22 cellular contexts compared by ENCODE assay signal in the genomic region with DNA sequence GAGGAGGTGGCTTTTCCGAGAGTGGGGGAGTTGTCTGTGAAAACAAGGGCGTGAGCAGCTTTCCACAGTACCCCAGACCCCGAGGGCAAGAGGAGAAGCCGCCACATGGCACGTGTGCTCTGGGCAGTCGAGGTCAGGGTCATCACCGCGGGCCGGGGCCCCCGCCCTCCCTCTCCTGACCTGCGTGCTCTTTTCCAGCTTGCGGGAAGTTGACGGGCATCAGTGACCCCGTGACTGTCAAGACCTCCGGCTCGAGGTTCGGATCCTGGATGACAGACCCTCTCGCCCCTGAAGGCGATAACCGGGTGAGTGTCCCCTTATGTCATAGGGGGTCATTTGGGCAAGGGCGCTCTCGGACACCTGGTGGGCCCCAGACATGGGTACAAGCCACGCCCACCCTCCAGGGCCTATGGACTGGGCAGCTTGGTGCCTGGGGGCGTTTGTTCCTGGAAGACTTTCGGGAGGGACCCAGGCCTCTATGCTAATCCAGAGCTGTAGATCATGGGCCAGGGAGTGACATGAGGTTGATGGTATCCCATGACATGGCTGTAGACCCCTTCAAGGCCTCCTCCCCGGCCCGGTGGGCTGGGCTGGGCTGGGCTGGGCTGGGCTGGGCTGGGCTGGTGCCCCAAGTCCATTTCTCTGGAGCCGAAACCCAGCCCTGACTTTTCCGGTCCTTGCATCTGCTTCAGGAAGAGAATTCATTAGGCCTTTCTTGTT. TPM values are rescaled to one million over a fixed set of nuclear protein-coding genes. Genes with fewer than 3 reads are reported as not detected.
"Had no signal": no experiment of that assay in that cellular context is flagged by ENCODE, and none has a peak within 500 bp of the region (broad histone marks: within the 10 kb centered on the region; RNA-seq: fewer than 3 reads in every experiment).

No MANE protein-coding gene starts in this region.

- H3K27me3 ChIP-seq: brain microvascular endothelial cell had no signal

- H3K9me3 Mint-ChIP-seq: activated B cell treated with CpG ODN at 0.5 μM for 24 hours; activated CD8-positive, alpha-beta T cell treated with anti-CD3 and anti-CD28 coated beads for 36 hours; activated naive CD4-positive, alpha-beta T cell treated with anti-CD3 and anti-CD28 coated beads, Interleukin-2, amount 50 U/mL, for 72 hours; activated naive CD8-positive, alpha-beta T cell treated with anti-CD3 and anti-CD28 coated beads, Interleukin-2, amount 10 ng/mL, durations not matched to agents 7 days and 5 days; activated T-cell treated with anti-CD3 and anti-CD28 coated beads, Interleukin-2, amount 50 U/mL, for 4 hours; activated T-helper 17 cell treated with anti-CD3 and anti-CD28 coated beads, Interleukin-2, amount 50 U/mL, for 72 hours; endodermal cell had no signal

- H3K4me3 Mint-ChIP-seq: activated B cell treated with CpG ODN at 0.5 μM for 24 hours; activated CD8-positive, alpha-beta T cell treated with anti-CD3 and anti-CD28 coated beads for 36 hours; activated naive CD8-positive, alpha-beta T cell treated with anti-CD3 and anti-CD28 coated beads, Interleukin-2, amount 10 ng/mL, durations not matched to agents 7 days and 5 days; activated T-cell treated with anti-CD3 and anti-CD28 coated beads, Interleukin-2, amount 50 U/mL, for 4 hours; activated T-helper 17 cell treated with anti-CD3 and anti-CD28 coated beads, Interleukin-2, amount 50 U/mL, for 72 hours had no signal

- H3K27ac Mint-ChIP-seq: activated B cell treated with CpG ODN at 0.5 μM for 24 hours; activated CD8-positive, alpha-beta T cell treated with anti-CD3 and anti-CD28 coated beads for 36 hours; activated naive CD4-positive, alpha-beta T cell treated with anti-CD3 and anti-CD28 coated beads, Interleukin-2, amount 50 U/mL, for 72 hours; activated naive CD8-positive, alpha-beta T cell treated with anti-CD3 and anti-CD28 coated beads, Interleukin-2, amount 10 ng/mL, durations not matched to agents 7 days and 5 days; activated T-helper 17 cell treated with anti-CD3 and anti-CD28 coated beads, Interleukin-2, amount 50 U/mL, for 72 hours had no signal

- H3K27ac ChIP-seq: brain microvascular endothelial cell had no signal

- ATAC-seq: activated CD4-positive, CD25-positive, alpha-beta regulatory T cell treated with anti-CD3 and anti-CD28 coated beads, Interleukin-2, amount 50 U/mL, for 24 hours; activated CD8-positive, alpha-beta T cell treated with anti-CD3 and anti-CD28 coated beads for 36 hours; activated naive CD4-positive, alpha-beta T cell treated with anti-CD3 and anti-CD28 coated beads, Interleukin-2, amount 50 U/mL, for 72 hours; activated T-cell treated with anti-CD3 and anti-CD28 coated beads, Interleukin-2, amount 50 U/mL, for 4 hours; activated T-helper 17 cell treated with anti-CD3 and anti-CD28 coated beads, Interleukin-2, amount 50 U/mL, for 72 hours; esophagus mucosa had no signal

- H3K4me1 Mint-ChIP-seq: activated B cell treated with CpG ODN at 0.5 μM for 24 hours had no signal

- H3K36me3 Mint-ChIP-seq: activated naive CD4-positive, alpha-beta T cell treated with anti-CD3 and anti-CD28 coated beads, Interleukin-2, amount 50 U/mL, for 72 hours; activated naive CD8-positive, alpha-beta T cell treated with anti-CD3 and anti-CD28 coated beads, Interleukin-2, amount 10 ng/mL, durations not matched to agents 7 days and 5 days had no signal

- DNase-seq: activated B cell treated with CpG ODN at 0.5 μM for 24 hours; activated CD4-positive, alpha-beta T cell treated with anti-CD3 and anti-CD28 coated beads for 48 hours; activated CD4-positive, alpha-beta T cell treated with anti-CD3 and anti-CD28 coated beads, Interleukin-2, amount 50 U/mL, for 1 hour; activated CD4-positive, alpha-beta T cell treated with anti-CD3 and anti-CD28 coated beads, Interleukin-2, amount 50 U/mL, for 48 hours; activated CD8-positive, alpha-beta memory T cell treated with anti-CD3 and anti-CD28 coated beads for 24 hours; activated CD8-positive, alpha-beta T cell treated with anti-CD3 and anti-CD28 coated beads for 36 hours; activated effector memory CD4-positive, alpha-beta T cell treated with Interleukin-2 at 50 U/mL for 16 hours; activated gamma-delta T cell treated with Interleukin-2 at 50 U/mL for 16 hours; activated naive CD4-positive, alpha-beta T cell treated with Interleukin-2 at 50 U/mL for 16 hours; activated naive CD8-positive, alpha-beta T cell treated with anti-CD3 and anti-CD28 coated beads, Interleukin-2, amount 10 ng/mL, durations not matched to agents 7 days and 5 days; activated T-cell treated with anti-CD3 and anti-CD28 coated beads, Interleukin-2, amount 50 U/mL, for 4 hours; brain microvascular endothelial cell; effector memory CD4-positive, alpha-beta T cell; endodermal cell; foreskin fibroblast; head of caudate nucleus; T-helper 2 cell had no signal

- H3K36me3 ChIP-seq: brain microvascular endothelial cell had no signal

RNA-seq across cellular contexts. Expression of a gene that starts 19.2 kb away (rescaled TPM):
- total RNA-seq: activated B cell treated with CpG ODN at 0.5 μM for 24 hours; activated CD8-positive, alpha-beta T cell treated with anti-CD3 and anti-CD28 coated beads for 36 hours; activated naive CD4-positive, alpha-beta T cell treated with anti-CD3 and anti-CD28 coated beads, Interleukin-2, amount 50 U/mL, for 72 hours; activated naive CD8-positive, alpha-beta T cell treated with anti-CD3 and anti-CD28 coated beads, Interleukin-2, amount 10 ng/mL, durations not matched to agents 7 days and 5 days; epithelial cell of proximal tubule had no signal
